8 cellular contexts compared by ENCODE assay signal in genomic region chr3:155869664-155870063, GRCh38. TPM values are rescaled to one million over a fixed set of nuclear protein-coding genes. Genes with fewer than 3 reads are reported as not detected.
DNase-seq lines count a peak whose midpoint lies in the region; ATAC-seq, FAIRE-seq and TF ChIP-seq lines count a peak whose summit lies in the region.

No MANE protein-coding gene starts in this region.

- ATAC-seq in activated CD8-positive, alpha-beta memory T cell treated with anti-CD3 and anti-CD28 coated beads, Interleukin-2, amount 10 ng/mL, durations not matched to agents 7 days and 5 days = no peak
- ATAC-seq in HepG2 (no peak; the same call in 1 of the 3 replicates), HG03280 (IDR thresholded peaks at IDR 0.05; ENCODE audit: unreplicated experiment) (no peak)

- H3K4me3 Mint-ChIP-seq in activated CD8-positive, alpha-beta memory T cell treated with anti-CD3 and anti-CD28 coated beads, Interleukin-2, amount 10 ng/mL, durations not matched to agents 7 days and 5 days = peak overlapping the region; percentile 84

- intact Hi-C loops in HepG2 (cut with micrococcal nuclease; ENCODE audit: unreplicated experiment) = loop anchor here (1.0 to 10.0 kb wide), 5 partner anchors 15 to 515 kb away; partner anchors contain the start of genes C3orf33 and SLC33A1
- intact Hi-C loops in tibial artery (cut with DNase I; ENCODE audit: low total_unique reads) = loop anchor here (5.0 kb wide), 1 partner anchor 62 kb away; the partner anchor contains the start of gene C3orf33

- H3K4me1 Mint-ChIP-seq in activated CD8-positive, alpha-beta memory T cell treated with anti-CD3 and anti-CD28 coated beads, Interleukin-2, amount 10 ng/mL, durations not matched to agents 7 days and 5 days = peaks cover 27% of the 10 kb centered on the region

- H3K9me3 Mint-ChIP-seq in activated CD8-positive, alpha-beta memory T cell treated with anti-CD3 and anti-CD28 coated beads, Interleukin-2, amount 10 ng/mL, durations not matched to agents 7 days and 5 days (ENCODE audit: low read depth) = no peaks in the 10 kb centered on the region

- no peaks in the 10 kb centered on the region for H3K9me3 ChIP-seq in adipocyte (ENCODE audit: control insufficient read depth, low read length)
- no peaks in the 10 kb centered on the region for H3K9me3 ChIP-seq in HepG2 (ENCODE audit: low read length)
- H3K9me3 ChIP-seq in tibial artery = no peaks in the 10 kb centered on the region

- WGBS in HepG2 (ENCODE audit: low lambda C conversion rate) = 0% methylated on average over 3 of the region's 3 CpGs

- H3K4me3 ChIP-seq in adipocyte (ENCODE audit: low read length) (peak overlapping the region; percentile 88), HepG2 (replicated peaks in 1 of 3; ENCODE audit: insufficient read depth in 1 of 3, low read depth in 2 of 3, low read length in 3 of 3) (peak overlapping the region; percentile 33 to 72 (median 71)), tibial artery (peak overlapping the region; percentile 99 to 100)

- no peak for TF ChIP-seq POLR2A in HepG2 (IDR thresholded peaks at IDR 0.05; ENCODE audit: insufficient read depth in 1 of 2, low read depth in 2 of 2, low read length in 2 of 2)

- BruUV-seq in HepG2 (replicated peaks; lab: Mats Ljungman, UMichigan) = TSS peak; percentile 96

- no peak for DNase-seq in activated CD8-positive, alpha-beta memory T cell treated with anti-CD3 and anti-CD28 coated beads, Interleukin-2, amount 10 ng/mL, durations not matched to agents 7 days and 5 days
- no peak for DNase-seq in activated CD8-positive, alpha-beta memory T cell treated with anti-CD3 and anti-CD28 coated beads for 24 hours
- DNase-seq in adipocyte (ENCODE audit: low read depth) = no peak
- no peak for DNase-seq in HepG2 (ENCODE audit: low spot score)
- no peak for DNase-seq in tibial artery
- no peak for DNase-seq in T-helper 9 cell
- DNase-seq in NCI-H2227 treated with DMSO at 0.1 percent for 48 hours (lab: John Stamatoyannopoulos, UW) = no peak

- TF ChIP-seq EP300 in HepG2 (IDR thresholded peaks at IDR 0.05; ENCODE audit: low read depth in 2 of 2, low read length in 2 of 2) (no peak), HepG2 (CRISPR knock-in tag; IDR thresholded peaks at IDR 0.05; ENCODE audit: borderline replicate concordance) (no peak)

- H3K79me2 ChIP-seq in HepG2 (ENCODE audit: insufficient read depth, low read length) = peaks cover 39% of the 10 kb centered on the region

- no peak for TF ChIP-seq RAD21 in HepG2 (CRISPR knock-in tag; IDR thresholded peaks at IDR 0.05)

- H3K27me3 ChIP-seq in adipocyte (replicated peaks; ENCODE audit: control insufficient read depth, insufficient read depth, low read length) (no peaks in the 10 kb centered on the region), HepG2 (ENCODE audit: control insufficient read depth in 1 of 2, insufficient read depth in 2 of 2, low read length in 2 of 2) (no peaks in the 10 kb centered on the region; a peak in 1 of 5 replicates), tibial artery (no peaks in the 10 kb centered on the region)

- H3K36me3 Mint-ChIP-seq in activated CD8-positive, alpha-beta memory T cell treated with anti-CD3 and anti-CD28 coated beads, Interleukin-2, amount 10 ng/mL, durations not matched to agents 7 days and 5 days = peaks cover 4% of the 10 kb centered on the region

- H3K36me3 ChIP-seq in adipocyte (ENCODE audit: control insufficient read depth, insufficient read depth, low read length, severe bottlenecking) (no peaks in the 10 kb centered on the region), HepG2 (replicated peaks in 1 of 2; ENCODE audit: control insufficient read depth in 1 of 2, insufficient read depth in 2 of 2, low read length in 2 of 2) (no peaks in the 10 kb centered on the region), tibial artery (peaks cover 0 to 4% (median 0%) of the 10 kb centered on the region in 3 donors)

- H4K20me1 ChIP-seq in HepG2 (ENCODE audit: insufficient read depth, low read length) = peaks cover 4% of the 10 kb centered on the region; the same call in 1 of the 2 replicates

- H3K27ac Mint-ChIP-seq in activated CD8-positive, alpha-beta memory T cell treated with anti-CD3 and anti-CD28 coated beads, Interleukin-2, amount 10 ng/mL, durations not matched to agents 7 days and 5 days = peak overlapping the region; percentile 94

- peak overlapping the region; percentile 94 for H2AFZ ChIP-seq in HepG2 (ENCODE audit: low read length)

- H3K9ac ChIP-seq in adipocyte (ENCODE audit: low read length) = peak overlapping the region; percentile 90
- peak overlapping the region; percentile 77 for H3K9ac ChIP-seq in HepG2 (ENCODE audit: insufficient read depth, low read depth, low read length)

- H3K4me1 ChIP-seq in adipocyte (ENCODE audit: control insufficient read depth, insufficient read depth, low read length) (peaks cover 16% of the 10 kb centered on the region), HepG2 (ENCODE audit: insufficient read depth, low read length) (peaks cover 44% of the 10 kb centered on the region), tibial artery (peaks cover 0 to 39% (median 10%) of the 10 kb centered on the region in 4 donors)

- H3K27me3 Mint-ChIP-seq in activated CD8-positive, alpha-beta memory T cell treated with anti-CD3 and anti-CD28 coated beads, Interleukin-2, amount 10 ng/mL, durations not matched to agents 7 days and 5 days = no peaks in the 10 kb centered on the region

- no peak for FAIRE-seq in HepG2 (lab: Jason Lieb, UNC)

- H3K27ac ChIP-seq in HepG2 (ENCODE audit: extremely low read length, insufficient read depth, low read length) (peak overlapping the region; percentile 81), tibial artery (peak overlapping the region; percentile 97 to 99)

- POLR2A ChIA-PET in HepG2 (lab: Yijun Ruan, JAX) = interaction anchor here (0.7 to 3.3 kb wide), 7 partner anchors 7 to 132 kb away, joined by 3 to 32 read pairs (median 6); partner anchors contain the start of genes C3orf33 and SLC33A1

- TF ChIP-seq CTCF in HepG2 (CRISPR knock-in tag; IDR thresholded peaks at IDR 0.05) (no peak), tibial artery (IDR thresholded peaks at IDR 0.05) (no peak)

- in situ Hi-C loops in HepG2 (cut with HindIII; ENCODE audit: extremely low pct_ligation_motif_present, low pct_unique_long_range_greater_than_20kb) = loop anchor here (10.0 kb wide), 1 partner anchor 515 kb away; no protein-coding TSS in a partner anchor

- H3K4me2 ChIP-seq in HepG2 (ENCODE audit: low read depth, low read length) = peak overlapping the region; percentile 95

- CTCF ChIA-PET in activated CD8-positive, alpha-beta memory T cell treated with anti-CD3 and anti-CD28 coated beads, Interleukin-2, amount 10 ng/mL, durations not matched to agents 7 days and 5 days (lab: Charles Lee) = interaction anchor here (0.6 to 3.5 kb wide), 9 partner anchors 8 to 515 kb away, joined by 3 to 51 read pairs (median 3); partner anchors contain the start of genes C3orf33 and SLC33A1
- CTCF ChIA-PET in HepG2 (lab: Yijun Ruan, JAX; ENCODE audit: low intra/inter-chr PET ratio, low total read pairs) = no interaction called here

RNA-seq across cellular contexts. Expression of gene GMPS, which starts 0.8 kb away (rescaled TPM):
- 100 to 1,000 TPM in 1 of 2 experiments, 10 to 100 TPM in 1; 96.9 to 104 TPM for total RNA-seq in activated CD8-positive, alpha-beta memory T cell treated with anti-CD3 and anti-CD28 coated beads, Interleukin-2, amount 10 ng/mL, durations not matched to agents 7 days and 5 days
- 85.5 and 133 TPM in 2 replicates for total RNA-seq in HepG2 (2016; rRNA removed; fragmentation: Illumina TruSeq; extraction: Trizol)
- 54.1 and 60.2 TPM in 2 replicates for total RNA-seq in HepG2 (2016; cell fraction: cytosol; rRNA removed; fragmentation: Illumina TruSeq; extraction: Trizol; ENCODE audit: low read depth)
- total RNA-seq in HepG2 (2016; cell fraction: insoluble cytoplasmic fraction; rRNA removed; fragmentation: Illumina TruSeq; extraction: Trizol) = 89.1 and 121 TPM in 2 replicates
- 47.1 and 60.6 TPM in 2 replicates for total RNA-seq in HepG2 (2016; cell fraction: membrane; rRNA removed; fragmentation: Illumina TruSeq; extraction: Trizol)
- 40.1 and 41.2 TPM in 2 replicates for total RNA-seq in HepG2 (2016; cell fraction: nucleus; rRNA removed; fragmentation: Illumina TruSeq; extraction: Trizol)
- polyA plus RNA-seq in HepG2 (2011; rRNA removed) = 19.7 and 29.6 TPM in 2 replicates
- 15.9 and 27.6 TPM in 2 replicates for polyA plus RNA-seq in HepG2 (2011; cell fraction: cytosol; rRNA removed)
- 6.9 and 9.6 TPM in 2 replicates for polyA plus RNA-seq in HepG2 (2011; cell fraction: nucleus; rRNA removed)
- 60.1 and 74.6 TPM in 2 replicates for polyA plus RNA-seq in HepG2 (2012)
- polyA plus RNA-seq in HepG2 (2016; cell fraction: cytosol; fragmentation: Illumina TruSeq; extraction: Trizol; ENCODE audit: low read depth) = 13.3 and 16.3 TPM in 2 replicates
- 109 and 115 TPM in 2 replicates for polyA plus RNA-seq in HepG2 (2016; cell fraction: insoluble cytoplasmic fraction; fragmentation: Illumina TruSeq; extraction: Trizol; ENCODE audit: low read depth)
- 23.2 and 29.1 TPM in 2 replicates for polyA plus RNA-seq in HepG2 (2016; cell fraction: membrane; fragmentation: Illumina TruSeq; extraction: Trizol; ENCODE audit: low read depth)
- polyA plus RNA-seq in HepG2 (2016; cell fraction: nucleus; fragmentation: Illumina TruSeq; extraction: Trizol; ENCODE audit: insufficient read depth, low read depth) = 38.4 and 47.1 TPM in 2 replicates
- 18.8 and 66.2 TPM in 2 replicates for polyA minus RNA-seq in HepG2 (2011; rRNA and poly(A)+ RNA removed; ENCODE audit: low replicate concordance)
- 42.1 and 54.6 TPM in 2 replicates for polyA minus RNA-seq in HepG2 (2011; cell fraction: cytosol; rRNA and poly(A)+ RNA removed)
- polyA minus RNA-seq in HepG2 (2011; cell fraction: nucleus; rRNA and poly(A)+ RNA removed) = 24.3 and 28.3 TPM in 2 replicates

RNA-seq across cellular contexts. Expression of gene SLC33A1, which starts 15.4 kb away (rescaled TPM):
- 10 to 100 TPM; 24.1 to 24.4 TPM for total RNA-seq in activated CD8-positive, alpha-beta memory T cell treated with anti-CD3 and anti-CD28 coated beads, Interleukin-2, amount 10 ng/mL, durations not matched to agents 7 days and 5 days
- total RNA-seq in HepG2 (2016; rRNA removed; fragmentation: Illumina TruSeq; extraction: Trizol) = 23.2 and 32.1 TPM in 2 replicates
- total RNA-seq in HepG2 (2016; cell fraction: cytosol; rRNA removed; fragmentation: Illumina TruSeq; extraction: Trizol; ENCODE audit: low read depth) = 15.0 and 15.7 TPM in 2 replicates
- total RNA-seq in HepG2 (2016; cell fraction: insoluble cytoplasmic fraction; rRNA removed; fragmentation: Illumina TruSeq; extraction: Trizol) = 20.0 and 30.4 TPM in 2 replicates
- 13.4 and 14.1 TPM in 2 replicates for total RNA-seq in HepG2 (2016; cell fraction: membrane; rRNA removed; fragmentation: Illumina TruSeq; extraction: Trizol)
- 34.2 and 38.9 TPM in 2 replicates for total RNA-seq in HepG2 (2016; cell fraction: nucleus; rRNA removed; fragmentation: Illumina TruSeq; extraction: Trizol)
- polyA plus RNA-seq in HepG2 (2011; rRNA removed) = 20.0 and 22.8 TPM in 2 replicates
- 13.2 and 17.0 TPM in 2 replicates for polyA plus RNA-seq in HepG2 (2011; cell fraction: cytosol; rRNA removed)
- polyA plus RNA-seq in HepG2 (2011; cell fraction: nucleus; rRNA removed) = 23.1 and 27.5 TPM in 2 replicates
- polyA plus RNA-seq in HepG2 (2012) = 19.9 and 20.4 TPM in 2 replicates
- 1.7 and 1.8 TPM in 2 replicates for polyA plus RNA-seq in HepG2 (2016; cell fraction: cytosol; fragmentation: Illumina TruSeq; extraction: Trizol; ENCODE audit: low read depth)
- 12.8 and 13.1 TPM in 2 replicates for polyA plus RNA-seq in HepG2 (2016; cell fraction: insoluble cytoplasmic fraction; fragmentation: Illumina TruSeq; extraction: Trizol; ENCODE audit: low read depth)
- 3.7 and 4.3 TPM in 2 replicates for polyA plus RNA-seq in HepG2 (2016; cell fraction: membrane; fragmentation: Illumina TruSeq; extraction: Trizol; ENCODE audit: low read depth)
- 31.5 and 32.2 TPM in 2 replicates for polyA plus RNA-seq in HepG2 (2016; cell fraction: nucleus; fragmentation: Illumina TruSeq; extraction: Trizol; ENCODE audit: insufficient read depth, low read depth)
- 35.3 and 36.9 TPM in 2 replicates for polyA minus RNA-seq in HepG2 (2011; rRNA and poly(A)+ RNA removed; ENCODE audit: low replicate concordance)
- polyA minus RNA-seq in HepG2 (2011; cell fraction: cytosol; rRNA and poly(A)+ RNA removed) = 26.3 and 34.0 TPM in 2 replicates
- polyA minus RNA-seq in HepG2 (2011; cell fraction: nucleus; rRNA and poly(A)+ RNA removed) = 37.9 and 43.0 TPM in 2 replicates
